ENCODE assay signal across 8 cellular contexts in the genomic region with DNA sequence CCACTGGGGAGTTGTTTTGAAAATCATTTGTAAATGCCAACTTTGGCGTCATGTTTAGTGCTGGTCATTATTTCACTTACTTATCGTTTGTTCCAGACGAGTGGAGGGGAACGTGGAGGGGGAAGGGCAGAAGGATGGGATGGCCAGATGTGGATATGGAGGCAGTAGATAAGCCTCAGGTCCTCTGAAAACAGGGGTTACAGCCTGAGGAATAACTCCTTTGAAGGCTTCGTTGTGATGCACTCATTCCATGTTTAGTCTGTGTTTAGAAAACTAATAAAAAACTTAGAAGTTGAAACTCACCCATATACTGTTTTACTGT. TPM values are rescaled to one million over a fixed set of nuclear protein-coding genes. Genes with fewer than 3 reads are reported as not detected.
A peak's percentile ranks its signal among the peaks of the same experiment; 100 is the strongest.
DNase-seq lines count a peak whose midpoint lies in the region; ATAC-seq and TF ChIP-seq lines count a peak whose summit lies in the region.

No MANE protein-coding gene starts in this region.

- no peaks in the 10 kb centered on the region for H3K27me3 ChIP-seq in PC-9 (ENCODE audit: insufficient read depth, low read depth)
- no peaks in the 10 kb centered on the region for H3K27me3 ChIP-seq in effector memory CD4-positive, alpha-beta T cell (replicated peaks; ENCODE audit: control insufficient read depth, insufficient read depth, low read length, poor library complexity, severe bottlenecking)

- 0 out of 2 replicates have a peak, but pooled peaks cover 5% of the 10 kb centered on the region for H3K4me1 ChIP-seq in PC-9 (replicated peaks; ENCODE audit: insufficient read depth)
- H3K4me1 ChIP-seq in effector memory CD4-positive, alpha-beta T cell (ENCODE audit: control insufficient read depth, insufficient read depth, low read length, poor library complexity, severe bottlenecking): peaks cover 7% of the 10 kb centered on the region

- intact Hi-C loops in PC-9 (cut with micrococcal nuclease; ENCODE audit: unreplicated experiment): loop anchor here (2.0 to 5.0 kb wide), 2 partner anchors 64 to 196 kb away; a partner anchor contains a TSS
- intact Hi-C loops in natural killer cell (cut with micrococcal nuclease): loop anchor here (5.0 kb wide), 1 partner anchor 89 kb away; a partner anchor contains a TSS

- DNase-seq in PC-9: no peak
- no peak for DNase-seq in effector memory CD4-positive, alpha-beta T cell
- DNase-seq in natural killer cell: no peak
- no peak for DNase-seq in middle frontal gyrus (ENCODE audit: extremely low spot score, low spot score)
- DNase-seq in AG08396 (ENCODE audit: low spot score): no peak
- no peak for DNase-seq in retina

- ATAC-seq in GM18909 (IDR thresholded peaks at IDR 0.05; ENCODE audit: poor library complexity, unreplicated experiment): peak; percentile 0
- ATAC-seq in natural killer cell: no peak
- no peak for ATAC-seq in GM21367 (IDR thresholded peaks at IDR 0.05; ENCODE audit: unreplicated experiment)

- H3K27me3 Mint-ChIP-seq in natural killer cell (ENCODE audit: low read depth in 2 of 2): no peaks in the 10 kb centered on the region

- POLR2A ChIA-PET in PC-9 (lab: Charles Lee; ENCODE audit: unreplicated experiment): no interaction called here

- H3K36me3 ChIP-seq in PC-9 (ENCODE audit: low read depth): no peaks in the 10 kb centered on the region
- H3K36me3 ChIP-seq in effector memory CD4-positive, alpha-beta T cell (ENCODE audit: control insufficient read depth, insufficient read depth, low read length): no peaks in the 10 kb centered on the region

- H3K9me3 ChIP-seq in PC-9 (ENCODE audit: insufficient read depth, low read depth): no peaks in the 10 kb centered on the region
- no peaks in the 10 kb centered on the region for H3K9me3 ChIP-seq in effector memory CD4-positive, alpha-beta T cell (ENCODE audit: control insufficient read depth, low read length)

- H3K4me2 ChIP-seq in PC-9: peak overlapping the region; percentile 94

- peak overlapping the region; percentile 81 for H3K4me3 ChIP-seq in PC-9
- peak overlapping the region; percentile 88 for H3K4me3 ChIP-seq in effector memory CD4-positive, alpha-beta T cell (ENCODE audit: insufficient read depth, low read depth, low read length, poor library complexity, severe bottlenecking)

- H3K9me2 ChIP-seq in PC-9 (ENCODE audit: insufficient read depth): no peaks in the 10 kb centered on the region

- no peaks in the 10 kb centered on the region for H3K9me3 Mint-ChIP-seq in natural killer cell

- no peaks in the 10 kb centered on the region for H4K20me1 ChIP-seq in PC-9 (ENCODE audit: insufficient read depth)

- peak overlapping the region; percentile 72 to 92 for H3K27ac Mint-ChIP-seq in natural killer cell

- no peak overlapping the region for H3K27ac ChIP-seq in PC-9
- H3K27ac ChIP-seq in effector memory CD4-positive, alpha-beta T cell (ENCODE audit: insufficient read depth, low read length, poor library complexity, severe bottlenecking): no peak overlapping the region

- H3K36me3 Mint-ChIP-seq in natural killer cell: no peaks in the 10 kb centered on the region

- H3K79me2 ChIP-seq in PC-9 (ENCODE audit: low read depth): peaks cover 15% of the 10 kb centered on the region

- peaks cover 30 to 34% of the 10 kb centered on the region in 2 donors for H3K4me1 Mint-ChIP-seq in natural killer cell

- TF ChIP-seq CTCF in PC-9 (conservative IDR thresholded peaks at IDR 0.05): no peak
- no peak for TF ChIP-seq CTCF in natural killer cell (IDR thresholded peaks at IDR 0.05)

- peak overlapping the region; percentile 96 for H3K4me3 Mint-ChIP-seq in natural killer cell

- no peaks in the 10 kb centered on the region for H3F3A ChIP-seq in PC-9 (ENCODE audit: insufficient read depth, low read depth)

- CTCF ChIA-PET in PC-9 (lab: Charles Lee): no interaction called here

- BruUV-seq in PC-9 (replicated peaks; lab: Mats Ljungman, UMichigan): no TSS peak

- peak overlapping the region; percentile 92; the same call in 1 of the 2 replicates for H2AFZ ChIP-seq in PC-9

RNA-seq across cellular contexts. Expression of a gene that starts 1.1 kb away (rescaled TPM):
- 14.5 and 14.6 TPM in 2 replicates for total RNA-seq in PC-9 (2021)
- 10 to 100 TPM; 15.1 to 23.6 (median 22.6) TPM for total RNA-seq in natural killer cell
